ENCODE assay signal across 7 cellular contexts in genomic region chr2:97031331-97031730, GRCh38. TPM values are rescaled to one million over a fixed set of nuclear protein-coding genes. Genes with fewer than 3 reads are reported as not detected.
"Had no signal": no experiment of that assay in that cellular context is flagged by ENCODE, and none has a peak within 500 bp of the region (broad histone marks: within the 10 kb centered on the region; RNA-seq: fewer than 3 reads in every experiment).

No MANE protein-coding gene starts in this region.

RNA-seq across cellular contexts. Expression of gene FAM178B, which starts 45.0 kb away (rescaled TPM):
- total RNA-seq: activated T-helper 1 cell treated with anti-CD3 and anti-CD28 coated beads, Interleukin-12 subunit alpha, Interleukin-12 subunit beta, Interleukin-2, Interleukin-4 antibody, amounts not matched to agents 30 ng/mL and 10 ng/mL and 1 ng/mL, durations not matched to agents 14 hours and 24 hours and 36 hours; activated T-helper 17 cell treated with anti-CD3 and anti-CD28 coated beads, Interleukin-2, amount 50 U/mL, for 72 hours; activated T-helper 2 cell treated with anti-CD3 and anti-CD28 coated beads, Interferon-gamma antibody, Interleukin-2, Interleukin-4, amounts not matched to agents 10 μg/mL and 5 μg/mL and 100 μg/mL, durations not matched to agents 14 hours and 24 hours and 36 hours; ascending aorta; astrocyte; body of pancreas; bronchial epithelial cell had no signal
